ENCODE assay signal across 9 cellular contexts in the genomic region with DNA sequence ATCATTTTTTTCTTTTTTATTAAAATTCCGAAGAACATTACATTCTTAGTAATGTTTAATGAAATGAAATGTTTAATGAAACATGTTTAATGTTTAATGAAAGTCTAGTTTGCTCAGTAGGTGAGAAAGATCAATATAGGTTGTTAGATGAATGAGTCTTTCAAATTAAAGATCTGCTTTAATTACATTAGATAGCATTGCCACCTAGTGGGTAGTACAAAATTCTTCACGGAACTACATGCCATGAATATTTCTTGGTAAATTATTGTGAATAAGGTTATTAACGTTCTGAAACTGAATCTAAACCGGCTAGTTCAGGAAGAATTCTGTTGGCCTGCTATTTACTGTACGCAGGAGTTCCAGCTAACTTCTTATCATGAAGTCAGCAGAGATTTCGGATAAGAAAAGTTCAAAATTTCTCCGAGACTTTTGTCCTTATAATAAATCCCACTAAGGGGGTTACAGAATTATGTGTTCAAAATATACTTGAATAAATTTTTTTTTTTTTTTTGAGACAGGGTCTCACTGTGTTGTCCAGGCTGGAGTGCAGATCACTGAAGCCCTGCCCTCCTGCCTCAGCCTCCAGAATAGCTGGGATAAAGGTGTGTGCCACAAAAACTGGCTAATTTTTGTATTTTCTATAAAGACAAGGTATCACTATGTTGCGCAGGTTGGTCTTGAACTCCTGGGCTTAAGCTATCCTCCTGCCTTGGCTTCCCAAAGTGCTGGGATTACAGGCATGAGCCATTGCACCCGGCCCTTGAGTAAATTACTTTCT. TPM values are rescaled to one million over a fixed set of nuclear protein-coding genes. Genes with fewer than 3 reads are reported as not detected.
DNase-seq lines count a peak whose midpoint lies in the region; TF ChIP-seq lines count a peak whose summit lies in the region.
"Had no signal": no experiment of that assay in that cellular context is flagged by ENCODE, and none has a peak within 500 bp of the region (broad histone marks: within the 10 kb centered on the region; RNA-seq: fewer than 3 reads in every experiment).

No MANE protein-coding gene starts in this region.

- peaks cover 4% of the 10 kb centered on the region for H3K4me1 Mint-ChIP-seq in mesothelial cell of epicardium

- H3K4me3 Mint-ChIP-seq in mesothelial cell of epicardium, result no peak overlapping the region

- no peaks in the 10 kb centered on the region for H3K9me3 Mint-ChIP-seq in mesothelial cell of epicardium

- no peak for DNase-seq in GM12864 (ENCODE audit: low read depth)
- peak; percentile 52 for DNase-seq in LoVo (ENCODE audit: low spot score)
- peak; percentile 44 for DNase-seq in amniotic epithelial cell (ENCODE audit: low read depth)
- DNase-seq in kidney tubule cell (ENCODE audit: low spot score), result peak; percentile 53
- DNase-seq in GDM1 (lab: John Stamatoyannopoulos, UW), result no peak
- DNase-seq in T1000 (lab: John Stamatoyannopoulos, UW), result no peak
- DNase-seq in mesothelial cell of epicardium (ENCODE audit: low spot score in 2 of 2, unreplicated experiment in 2 of 2), result no peak

- no peaks in the 10 kb centered on the region for H3K27me3 ChIP-seq in ACC112 (ENCODE audit: insufficient read depth, low read length)

- H3K36me3 ChIP-seq in ACC112 (ENCODE audit: insufficient read depth, low read length), result no peaks in the 10 kb centered on the region
- H3K36me3 ChIP-seq: HAP-1 had no signal

- no peaks in the 10 kb centered on the region for H3K4me1 ChIP-seq in ACC112 (ENCODE audit: control insufficient read depth, insufficient read depth, low read length, unreplicated experiment)
- H3K4me1 ChIP-seq: HAP-1 had no signal

- TF ChIP-seq CTCF in GM12864 (IDR thresholded peaks at IDR 0.05; ENCODE audit: low read depth, low read length, missing control alignments) (peak; percentile 35), mesothelial cell of epicardium (IDR thresholded peaks at IDR 0.05; ENCODE audit: unreplicated experiment) (no peak)

- no peaks in the 10 kb centered on the region for H3K27me3 Mint-ChIP-seq in mesothelial cell of epicardium (ENCODE audit: low read depth)

- no peaks in the 10 kb centered on the region for H3K36me3 Mint-ChIP-seq in mesothelial cell of epicardium

- no peak overlapping the region for H3K27ac Mint-ChIP-seq in mesothelial cell of epicardium

- H2AFZ ChIP-seq in ACC112 (ENCODE audit: low read length, unreplicated experiment), result peak overlapping the region; percentile 39

- no peak overlapping the region for H3K4me3 ChIP-seq in ACC112 (ENCODE audit: low read depth, low read length)
- no peak overlapping the region for H3K4me3 ChIP-seq in GM12864 (ENCODE audit: low read depth, low read length)
- H3K4me3 ChIP-seq: HAP-1 had no signal

- no peak overlapping the region for H3K27ac ChIP-seq in ACC112 (ENCODE audit: low read depth, low read length)

- H3K79me2 ChIP-seq in ACC112 (ENCODE audit: control insufficient read depth, insufficient read depth, low read length, unreplicated experiment), result no peaks in the 10 kb centered on the region

RNA-seq across cellular contexts. Expression of gene GMNN, which starts 7.9 kb away (rescaled TPM):
- total RNA-seq in mesothelial cell of epicardium, result 21.3 to 25.1 TPM (median 23.4 TPM) in 3 replicates

RNA-seq across cellular contexts. Expression of gene ARMH2, which starts 31.8 kb away (rescaled TPM):
- total RNA-seq in mesothelial cell of epicardium, result not detected in 3 replicates

RNA-seq across cellular contexts. Expression of gene C6orf62, which starts 47.9 kb away (rescaled TPM):
- 60.5 to 61.9 TPM (median 61.0 TPM) in 3 replicates for total RNA-seq in mesothelial cell of epicardium

Comparison
In these comparisons a context has a peak if more than half of its experiments do, and no peak if none do; other contexts are left out.
1. DNase-seq: peak in LoVo (single experiment), amniotic epithelial cell (single experiment) and kidney tubule cell (single experiment); none in GM12864 (single experiment), GDM1 (single experiment), T1000 (single experiment) and mesothelial cell of epicardium (0 of 2).